13 cellular contexts compared by ENCODE assay signal in genomic region chr3:192835818-192836468, GRCh38.
DNase-seq lines count a peak whose midpoint lies in the region; ATAC-seq, FAIRE-seq and TF ChIP-seq lines count a peak whose summit lies in the region.
"Had no signal": no experiment of that assay in that cellular context is flagged by ENCODE, and none has a peak within 500 bp of the region (broad histone marks: within the 10 kb centered on the region; RNA-seq: fewer than 3 reads in every experiment).

No MANE protein-coding gene starts in this region.

- H3K36me3 ChIP-seq in gastroesophageal sphincter (no peaks in the 10 kb centered on the region), endodermal cell (ENCODE audit: control insufficient read depth, insufficient read depth, low read length) (no peaks in the 10 kb centered on the region)
- H3K36me3 ChIP-seq: SJSA1 had no signal

- no peaks in the 10 kb centered on the region for H3K27me3 ChIP-seq in gastroesophageal sphincter
- no peaks in the 10 kb centered on the region for H3K27me3 ChIP-seq in endodermal cell (ENCODE audit: control insufficient read depth, insufficient read depth, low read length, poor library complexity, severe bottlenecking)
- H3K27me3 ChIP-seq: SJSA1 had no signal

- H3K27ac Mint-ChIP-seq in activated CD4-positive, alpha-beta T cell treated with anti-CD3 and anti-CD28 coated beads, Interleukin-2, amount 10 ng/mL, durations not matched to agents 24 days and 14 days: peak overlapping the region; percentile 51
- H3K27ac Mint-ChIP-seq in endodermal cell: no peak overlapping the region

- WGBS in gastroesophageal sphincter (ENCODE audit: low coverage in 1 of 2), 2 donors: 14 to 35% methylated on average over 1 to 2 of the region's 2 CpGs
- WGBS in endodermal cell (ENCODE audit: insufficient coverage in 1 of 2, insufficient read length in 1 of 2), 2 experiments: 98 to 100% methylated on average over 2 of the region's 2 CpGs

- no peak for TF ChIP-seq EP300 in gastroesophageal sphincter (IDR thresholded peaks at IDR 0.05)

- no peak overlapping the region for H3K4me3 Mint-ChIP-seq in activated CD4-positive, alpha-beta T cell treated with anti-CD3 and anti-CD28 coated beads, Interleukin-2, amount 10 ng/mL, durations not matched to agents 24 days and 14 days
- no peak overlapping the region for H3K4me3 Mint-ChIP-seq in endodermal cell
- H3K4me3 Mint-ChIP-seq: brain had no signal

- H3K9me3 ChIP-seq in gastroesophageal sphincter (no peaks in the 10 kb centered on the region), endodermal cell (ENCODE audit: control insufficient read depth, low read length) (no peaks in the 10 kb centered on the region)
- H3K9me3 ChIP-seq: SJSA1 had no signal

- peaks cover 50% of the 10 kb centered on the region for H3K4me1 Mint-ChIP-seq in activated CD4-positive, alpha-beta T cell treated with anti-CD3 and anti-CD28 coated beads, Interleukin-2, amount 10 ng/mL, durations not matched to agents 24 days and 14 days
- peaks cover 12% of the 10 kb centered on the region for H3K4me1 Mint-ChIP-seq in endodermal cell

- no peak for TF ChIP-seq POLR2A in gastroesophageal sphincter (IDR thresholded peaks at IDR 0.05)

- peak; percentile 61 for ATAC-seq in gastroesophageal sphincter

- H3K4me1 ChIP-seq in gastroesophageal sphincter (peaks cover 6 to 55% (median 19%) of the 10 kb centered on the region in 3 donors), endodermal cell (ENCODE audit: control insufficient read depth, insufficient read depth, low read length) (no peaks in the 10 kb centered on the region)

- intact Hi-C loops in activated CD4-positive, alpha-beta T cell treated with anti-CD3 and anti-CD28 coated beads, Interleukin-2, amount 10 ng/mL, durations not matched to agents 24 days and 14 days (cut with micrococcal nuclease): loop anchor here (10.0 kb wide), 1 partner anchor 759 kb away; the partner anchor contains the start of gene OPA1

- peaks cover 5% of the 10 kb centered on the region for H3K36me3 Mint-ChIP-seq in activated CD4-positive, alpha-beta T cell treated with anti-CD3 and anti-CD28 coated beads, Interleukin-2, amount 10 ng/mL, durations not matched to agents 24 days and 14 days (ENCODE audit: low read depth)
- H3K36me3 Mint-ChIP-seq in endodermal cell (ENCODE audit: low read depth): no peaks in the 10 kb centered on the region

- H3K4me3 ChIP-seq in gastroesophageal sphincter (no peak overlapping the region), skeletal muscle cell (ENCODE audit: low read depth, low read length) (no peak overlapping the region), endodermal cell (ENCODE audit: low read length) (no peak overlapping the region)
- H3K4me3 ChIP-seq: SJSA1 had no signal

- no peaks in the 10 kb centered on the region for H3K27me3 Mint-ChIP-seq in activated CD4-positive, alpha-beta T cell treated with anti-CD3 and anti-CD28 coated beads, Interleukin-2, amount 10 ng/mL, durations not matched to agents 24 days and 14 days
- H3K27me3 Mint-ChIP-seq in endodermal cell (ENCODE audit: insufficient read depth): no peaks in the 10 kb centered on the region
- H3K27me3 Mint-ChIP-seq: brain had no signal

- DNase-seq in activated CD4-positive, alpha-beta T cell treated with anti-CD3 and anti-CD28 coated beads, Interleukin-2, amount 10 ng/mL, durations not matched to agents 24 days and 14 days: no peak
- no peak for DNase-seq in activated CD4-positive, alpha-beta T cell treated with anti-CD3 and anti-CD28 coated beads, Interleukin-2, amount 50 U/mL, for 4 hours
- DNase-seq in RCC 7860 (ENCODE audit: low spot score) (peak; percentile 90), skeletal muscle cell (ENCODE audit: low read depth) (peak; percentile 90), endodermal cell (no peak), NCI-H2029 (lab: John Stamatoyannopoulos, UW) (no peak), GM19238 (ENCODE audit: insufficient read length, low spot score) (no peak)
- DNase-seq: foreskin melanocyte; stimulated activated CD8-positive, alpha-beta memory T cell treated with anti-CD3 and anti-CD28 coated beads, Interleukin-4, amount 100 ng/mL, for 48 hours had no signal

- no peak overlapping the region for H3K9ac ChIP-seq in endodermal cell (ENCODE audit: extremely low read depth, low read length, poor library complexity, severe bottlenecking)

- FAIRE-seq in RCC 7860 (lab: Jason Lieb, UNC): peak; percentile 92
- FAIRE-seq: GM19239 had no signal

- TF ChIP-seq CTCF in gastroesophageal sphincter (IDR thresholded peaks at IDR 0.05) (no peak), endodermal cell (conservative IDR thresholded peaks at IDR 0.05) (no peak)

- H3K9me3 Mint-ChIP-seq in activated CD4-positive, alpha-beta T cell treated with anti-CD3 and anti-CD28 coated beads, Interleukin-2, amount 10 ng/mL, durations not matched to agents 24 days and 14 days: peaks cover 3% of the 10 kb centered on the region
- no peaks in the 10 kb centered on the region for H3K9me3 Mint-ChIP-seq in endodermal cell

- peak overlapping the region in 3 of 4 donors; percentile 18 to 69 (median 42) for H3K27ac ChIP-seq in gastroesophageal sphincter
- no peak overlapping the region for H3K27ac ChIP-seq in endodermal cell (ENCODE audit: low read depth, low read length)
- H3K27ac ChIP-seq: SJSA1 had no signal

Comparison
In these comparisons a context has a peak if more than half of its experiments do, and no peak if none do; other contexts are left out.
1. DNase-seq: peak in RCC 7860 (single experiment) and skeletal muscle cell (single experiment); none in activated CD4-positive, alpha-beta T cell treated with anti-CD3 and anti-CD28 coated beads, Interleukin-2, amount 10 ng/mL, durations not matched to agents 24 days and 14 days (single experiment), activated CD4-positive, alpha-beta T cell treated with anti-CD3 and anti-CD28 coated beads, Interleukin-2, amount 50 U/mL, for 4 hours (0 of 2), endodermal cell (single experiment), NCI-H2029 (single experiment) and GM19238 (single experiment).